ENCODE assay signal across 17 cellular contexts in the genomic region with DNA sequence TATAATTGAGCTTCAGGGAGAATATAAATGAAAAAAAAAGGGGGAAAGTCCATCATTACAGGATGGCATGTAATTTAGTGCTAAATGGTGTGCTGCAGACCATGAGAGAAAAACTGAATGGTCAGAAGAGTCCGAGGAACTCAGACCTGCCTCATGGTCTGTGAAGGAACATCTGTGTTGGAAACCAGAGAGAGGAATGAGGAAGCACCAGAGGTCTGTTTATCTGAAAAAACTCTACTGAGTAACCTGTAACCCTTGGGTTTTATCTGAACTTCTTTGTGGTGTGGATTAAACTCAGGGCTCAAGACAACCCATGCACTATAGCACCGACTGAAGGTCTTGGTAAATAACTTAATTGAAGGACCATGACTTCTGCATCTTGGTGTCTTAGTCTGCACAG.
"Had no signal": no experiment of that assay in that cellular context is flagged by ENCODE, and none has a peak within 500 bp of the region (broad histone marks: within the 10 kb centered on the region; RNA-seq: fewer than 3 reads in every experiment).

No MANE protein-coding gene starts in this region.

- H3K27me3 ChIP-seq: esophagus squamous epithelium, gastroesophageal sphincter had no signal

- H3K9me3 ChIP-seq: esophagus squamous epithelium, gastroesophageal sphincter, psoas muscle had no signal

- DNase-seq: effector CD4-positive, alpha-beta T cell; esophagus squamous epithelium; foreskin fibroblast; immature natural killer cell; left colon; left ventricle myocardium superior; mesendoderm; naive B cell; occipital lobe; psoas muscle; stimulated activated CD4-positive, alpha-beta T cell treated with anti-CD3 and anti-CD28 coated beads, Interleukin-2, amount 100 ng/mL, for 24 hours; stimulated activated CD4-positive, alpha-beta T cell treated with anti-CD3 and anti-CD28 coated beads, Interleukin-4, amount 100 ng/mL, for 4 hours; stimulated activated naive CD4-positive, alpha-beta T cell had no signal

- H3K4me1 ChIP-seq: gastroesophageal sphincter had no signal

- H3K36me3 ChIP-seq: esophagus squamous epithelium, gastroesophageal sphincter had no signal

- H3K27ac ChIP-seq: coronary artery, esophagus squamous epithelium, gastroesophageal sphincter, psoas muscle, skin epidermis had no signal

- H3K4me3 ChIP-seq: coronary artery, esophagus squamous epithelium, gastroesophageal sphincter, lung, psoas muscle, skin epidermis had no signal
